ENCODE assay signal across 17 cellular contexts in the genomic region with DNA sequence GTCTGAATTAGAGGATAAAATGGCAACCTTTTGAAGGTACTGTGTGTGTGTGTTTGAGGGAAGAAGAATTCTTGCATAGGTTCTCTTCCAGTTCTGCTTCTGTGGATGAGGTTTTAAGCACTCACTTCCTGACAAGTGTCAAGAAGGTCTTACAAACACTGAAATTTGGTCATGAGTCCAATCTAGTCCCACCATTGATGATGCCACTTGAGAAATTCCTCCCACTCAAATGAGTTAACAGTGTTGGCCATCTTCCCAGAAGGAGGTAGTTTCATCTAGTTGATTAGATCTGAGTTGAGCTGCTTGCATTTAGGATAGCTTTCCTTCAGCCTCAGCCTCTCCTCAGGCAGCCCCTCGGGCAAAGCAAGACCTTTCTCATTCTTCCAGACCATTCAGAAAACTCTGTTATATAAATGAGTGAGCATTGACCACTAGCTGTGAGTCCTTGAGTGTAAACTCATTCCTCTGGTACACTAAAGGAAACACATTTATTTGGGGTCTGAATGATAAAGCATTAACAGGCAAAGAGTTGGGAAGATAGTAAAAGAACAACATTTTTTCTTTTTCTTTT.
DNase-seq lines count a peak whose midpoint lies in the region; ATAC-seq, FAIRE-seq and TF ChIP-seq lines count a peak whose summit lies in the region.
"Had no signal": no experiment of that assay in that cellular context is flagged by ENCODE, and none has a peak within 500 bp of the region (broad histone marks: within the 10 kb centered on the region; RNA-seq: fewer than 3 reads in every experiment).

No MANE protein-coding gene starts in this region.

- H3K4me3 ChIP-seq in epithelial cell of esophagus (ENCODE audit: low read length) (no peak overlapping the region), skeletal muscle cell (ENCODE audit: low read depth, low read length) (no peak overlapping the region), heart right ventricle (no peak overlapping the region), left ventricle myocardium inferior (no peak overlapping the region)
- H3K4me3 ChIP-seq: right atrium auricular region, thoracic aorta had no signal

- H3K36me3 ChIP-seq in heart right ventricle (no peaks in the 10 kb centered on the region), left ventricle myocardium inferior (no peaks in the 10 kb centered on the region)
- H3K36me3 ChIP-seq: right atrium auricular region, thoracic aorta had no signal

- intact Hi-C loops in heart right ventricle (cut with DNase I) (no loop called here), left ventricle myocardium inferior (cut with micrococcal nuclease) (no loop called here)

- DNase-seq in NCI-H2029 treated with DMSO at 0.1 percent for 48 hours (lab: John Stamatoyannopoulos, UW): peak; percentile 20
- DNase-seq in NCI-H2029 (lab: John Stamatoyannopoulos, UW): no peak
- DNase-seq in RCC 7860 (ENCODE audit: low spot score): peak; percentile 44
- peak; percentile 56 for DNase-seq in epithelial cell of esophagus (ENCODE audit: low read depth)
- DNase-seq in skeletal muscle cell (ENCODE audit: low read depth): peak; percentile 88
- no peak for DNase-seq in activated CD4-positive, alpha-beta T cell treated with anti-CD3 and anti-CD28 coated beads, Interleukin-2, amount 50 U/mL, for 4 hours
- no peak for DNase-seq in heart right ventricle
- no peak for DNase-seq in left ventricle myocardium inferior
- DNase-seq: aorta; CD8-positive, alpha-beta T cell; GF-D8; Kasumi-1; mesendoderm; SIG-M5; stimulated activated CD4-positive, alpha-beta T cell treated with anti-CD3 and anti-CD28 coated beads, Interleukin-2, amount 100 ng/mL, for 24 hours had no signal

- no peaks in the 10 kb centered on the region for H3K9me3 ChIP-seq in heart right ventricle
- no peaks in the 10 kb centered on the region for H3K9me3 ChIP-seq in left ventricle myocardium inferior (replicated peaks)
- H3K9me3 ChIP-seq: right atrium auricular region, thoracic aorta had no signal

- H3K27me3 ChIP-seq in heart right ventricle (no peaks in the 10 kb centered on the region), left ventricle myocardium inferior (ENCODE audit: low read depth) (no peaks in the 10 kb centered on the region)
- H3K27me3 ChIP-seq: right atrium auricular region had no signal

- WGBS in heart right ventricle, 2 donors: 80 to 87% methylated on average over 1 of the region's 1 CpG

- no peak for FAIRE-seq in RCC 7860 (lab: Jason Lieb, UNC)

- no peak overlapping the region for H3K27ac ChIP-seq in heart right ventricle
- no peak overlapping the region for H3K27ac ChIP-seq in left ventricle myocardium inferior (replicated peaks)
- H3K27ac ChIP-seq: right atrium auricular region, thoracic aorta had no signal

- TF ChIP-seq CTCF in epithelial cell of esophagus (IDR thresholded peaks at IDR 0.05; ENCODE audit: insufficient read depth, low read depth, low read length, missing control alignments): no peak
- TF ChIP-seq CTCF in heart right ventricle (IDR thresholded peaks at IDR 0.05): no peak
- no peak for TF ChIP-seq CTCF in left ventricle myocardium inferior (IDR thresholded peaks at IDR 0.05; ENCODE audit: borderline replicate concordance)

- ATAC-seq in heart right ventricle: no peak
- ATAC-seq: CD8-positive, alpha-beta T cell had no signal

- peaks cover 0 to 7% (median 0%) of the 10 kb centered on the region in 9 donors for H3K4me1 ChIP-seq in heart right ventricle
- peaks cover 5% of the 10 kb centered on the region for H3K4me1 ChIP-seq in left ventricle myocardium inferior
- H3K4me1 ChIP-seq: right atrium auricular region had no signal

Comparison
In these comparisons a context has a peak if more than half of its experiments do, and no peak if none do; other contexts are left out.
1. DNase-seq: peak in NCI-H2029 treated with DMSO at 0.1 percent for 48 hours (single experiment), RCC 7860 (single experiment), epithelial cell of esophagus (single experiment) and skeletal muscle cell (single experiment); none in NCI-H2029 (single experiment), activated CD4-positive, alpha-beta T cell treated with anti-CD3 and anti-CD28 coated beads, Interleukin-2, amount 50 U/mL, for 4 hours (0 of 2), heart right ventricle (0 of 2) and left ventricle myocardium inferior (single experiment).